ENCODE assay signal across 2 cellular contexts in genomic region chr19:2567996-2568395, GRCh38.
TF ChIP-seq lines count a peak whose summit lies in the region.

No MANE protein-coding gene starts in this region.

TF ChIP-seq in HepG2, 621 proteins besides CTCF, POLR2A, EP300 and RAD21 (continues in another document):
- no peak for TF ChIP-seq AGO1 (IDR thresholded peaks at IDR 0.05; ENCODE audit: low read depth, low read length, poor library complexity, severe bottlenecking)
- TF ChIP-seq ZBTB40 (IDR thresholded peaks at IDR 0.05) = peak; percentile 21; the same call in 1 of the 2 replicates
- no peak for TF ChIP-seq ZBTB40 (CRISPR knock-in tag; IDR thresholded peaks at IDR 0.05)
- peak; percentile 89 for TF ChIP-seq PHB2 (IDR thresholded peaks at IDR 0.05; ENCODE audit: partially characterized antibody)
- peak; percentile 83; the same call in 1 of the 2 replicates for TF ChIP-seq IKZF1 (IDR thresholded peaks at IDR 0.05)
- TF ChIP-seq MNT (IDR thresholded peaks at IDR 0.05) = peak; percentile 58
- TF ChIP-seq PLRG1 (conservative IDR thresholded peaks at IDR 0.05) = 0 out of 2 replicates have a peak, but pooled peaks have one; percentile 61
- no peak for TF ChIP-seq ZNF143 (CRISPR knock-in tag; IDR thresholded peaks at IDR 0.05)
- no peak for TF ChIP-seq NR2F1 (CRISPR knock-in tag; IDR thresholded peaks at IDR 0.05)
- TF ChIP-seq SOX6 (IDR thresholded peaks at IDR 0.05) = 0 out of 2 replicates have a peak, but pooled peaks have one; percentile 39
- TF ChIP-seq SOX6 (CRISPR knock-in tag; IDR thresholded peaks at IDR 0.05) = no peak
- 0 out of 2 replicates have a peak, but pooled peaks have one; percentile 27 for TF ChIP-seq ZBTB2 (CRISPR knock-in tag; IDR thresholded peaks at IDR 0.05; ENCODE audit: low read depth)
- peak; percentile 38; the same call in 1 of the 2 replicates for TF ChIP-seq FOXK2 (IDR thresholded peaks at IDR 0.05)

TF ChIP-seq in IMR-90, 13 proteins besides CTCF, POLR2A, EP300 and RAD21:
- TF ChIP-seq ELK1 (IDR thresholded peaks at IDR 0.05; ENCODE audit: borderline replicate concordance, low read depth, low read length) = no peak
- TF ChIP-seq RFX5 (IDR thresholded peaks at IDR 0.05; ENCODE audit: low read depth, low read length) = no peak
- no peak for TF ChIP-seq MAZ (IDR thresholded peaks at IDR 0.05; ENCODE audit: borderline replicate concordance, low read depth, low read length)
TF ChIP-seq in IMR-90: peak in this region for 0.
